In genomic region chr12:57737467-57738141, GRCh38 we compare ENCODE assay signal across 1 cellular context.
TF ChIP-seq lines count a peak whose summit lies in the region.

No MANE protein-coding gene starts in this region.

TF ChIP-seq in H1, 55 proteins besides CTCF, POLR2A, EP300 and RAD21:
- TF ChIP-seq RNF2 (IDR thresholded peaks at IDR 0.05; ENCODE audit: borderline replicate concordance, low read depth, low read length, missing control alignments, poor library complexity, severe bottlenecking) (peak; percentile 2), EZH2 (IDR thresholded peaks at IDR 0.05; ENCODE audit: low read depth, low read length, severe bottlenecking) (peak; percentile 92), KDM1A (IDR thresholded peaks at IDR 0.05; ENCODE audit: borderline replicate concordance, low read length) (no peak), SUZ12 (IDR thresholded peaks at IDR 0.05; ENCODE audit: low read length) (peak; percentile 74), GABPA (IDR thresholded peaks at IDR 0.05; ENCODE audit: borderline replicate concordance, insufficient read depth, low read length) (no peak)
